1 cellular context compared by ENCODE assay signal in genomic region chr9:125591245-125591644, GRCh38.
TF ChIP-seq lines count a peak whose summit lies in the region.

No MANE protein-coding gene starts in this region.

TF ChIP-seq in IMR-90, 13 proteins besides CTCF, POLR2A, EP300 and RAD21:
- no peak for TF ChIP-seq CEBPB (IDR thresholded peaks at IDR 0.05; ENCODE audit: low read depth, low read length)
- TF ChIP-seq MXI1 (IDR thresholded peaks at IDR 0.05; ENCODE audit: borderline replicate concordance, low read depth, low read length) = no peak
- no peak for TF ChIP-seq CHD1 (IDR thresholded peaks at IDR 0.05; ENCODE audit: low read depth, low read length)
- no peak for TF ChIP-seq NFE2L2 (IDR thresholded peaks at IDR 0.05; ENCODE audit: low read depth, low read length)
- TF ChIP-seq, protein P1, sequence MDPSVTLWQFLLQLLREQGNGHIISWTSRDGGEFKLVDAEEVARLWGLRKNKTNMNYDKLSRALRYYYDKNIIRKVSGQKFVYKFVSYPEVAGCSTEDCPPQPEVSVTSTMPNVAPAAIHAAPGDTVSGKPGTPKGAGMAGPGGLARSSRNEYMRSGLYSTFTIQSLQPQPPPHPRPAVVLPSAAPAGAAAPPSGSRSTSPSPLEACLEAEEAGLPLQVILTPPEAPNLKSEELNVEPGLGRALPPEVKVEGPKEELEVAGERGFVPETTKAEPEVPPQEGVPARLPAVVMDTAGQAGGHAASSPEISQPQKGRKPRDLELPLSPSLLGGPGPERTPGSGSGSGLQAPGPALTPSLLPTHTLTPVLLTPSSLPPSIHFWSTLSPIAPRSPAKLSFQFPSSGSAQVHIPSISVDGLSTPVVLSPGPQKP (IDR thresholded peaks at IDR 0.05; ENCODE audit: borderline replicate concordance, low read depth, low read length) = no peak
- no peak for TF ChIP-seq MAFK (IDR thresholded peaks at IDR 0.05; ENCODE audit: low read depth, low read length)
- no peak for TF ChIP-seq USF2 (IDR thresholded peaks at IDR 0.05; ENCODE audit: low read depth, low read length)
- no peak for TF ChIP-seq RCOR1 (IDR thresholded peaks at IDR 0.05; ENCODE audit: insufficient replicate concordance, low read length)
- no peak for TF ChIP-seq FOS (IDR thresholded peaks at IDR 0.05; ENCODE audit: low read depth, low read length)
- TF ChIP-seq RFX5 (IDR thresholded peaks at IDR 0.05; ENCODE audit: low read depth, low read length) = no peak
- TF ChIP-seq MAZ (IDR thresholded peaks at IDR 0.05; ENCODE audit: borderline replicate concordance, low read depth, low read length) = no peak
- no peak for TF ChIP-seq SMC3 (IDR thresholded peaks at IDR 0.05; ENCODE audit: low read depth, low read length)
- no peak for TF ChIP-seq BHLHE40 (IDR thresholded peaks at IDR 0.05; ENCODE audit: low read depth, low read length)
